In genomic region chr9:18498947-18499585, GRCh38 we compare ENCODE assay signal across 21 cellular contexts. TPM values are rescaled to one million over a fixed set of nuclear protein-coding genes. Genes with fewer than 3 reads are reported as not detected.
"Had no signal": no experiment of that assay in that cellular context is flagged by ENCODE, and none has a peak within 500 bp of the region (broad histone marks: within the 10 kb centered on the region; RNA-seq: fewer than 3 reads in every experiment).

No MANE protein-coding gene starts in this region.

- FAIRE-seq: colon had no signal

- H3K27me3 ChIP-seq: dorsolateral prefrontal cortex, neural progenitor cell, sigmoid colon, spleen had no signal

- H3K4me3 ChIP-seq: dorsolateral prefrontal cortex, mucosa of descending colon, neural progenitor cell, sigmoid colon, spleen had no signal

- H2AFZ ChIP-seq: neural progenitor cell had no signal

- H3K9me3 ChIP-seq: mucosa of descending colon, sigmoid colon, spleen had no signal

- DNase-seq: activated CD4-positive, alpha-beta T cell treated with anti-CD3 and anti-CD28 coated beads, Interleukin-2, amount 50 U/mL, for 1 hour; activated CD8-positive, alpha-beta memory T cell treated with anti-CD3 and anti-CD28 coated beads, Interleukin-2, amount 50 U/mL, for 4 hours; activated naive CD4-positive, alpha-beta T cell treated with anti-CD3 and anti-CD28 coated beads for 36 hours; activated T-cell treated with anti-CD3 and anti-CD28 coated beads, Interleukin-2, amount 50 U/mL, for 4 hours; central memory CD4-positive, alpha-beta T cell; dorsolateral prefrontal cortex; foreskin melanocyte; glutamatergic neuron; hypothalamus; islet precursor cell; naive B cell; sigmoid colon; spleen; stimulated activated CD4-positive, alpha-beta T cell treated with anti-CD3 and anti-CD28 coated beads, Interleukin-4, amount 100 ng/mL, for 4 hours; T1000 had no signal

- H3K4me1 ChIP-seq: spleen had no signal

- H3K9ac ChIP-seq: neural progenitor cell had no signal

- ATAC-seq: activated CD4-positive, CD25-positive, alpha-beta regulatory T cell treated with anti-CD3 and anti-CD28 coated beads, Interleukin-2, amount 50 U/mL, for 24 hours; activated T-cell treated with anti-CD3 and anti-CD28 coated beads, Interleukin-2, amount 50 U/mL, for 4 hours; mucosa of descending colon; stimulated activated memory B cell treated with anti-CD40 and anti-IgM and Interleukin-4, amounts not matched to agents 10 μg/mL and 1 μg/mL and 100 μg/mL, for 72 hours had no signal

- H3K4me2 ChIP-seq: neural progenitor cell had no signal

- H3K27ac ChIP-seq: dorsolateral prefrontal cortex, neural progenitor cell, sigmoid colon, spleen had no signal

- H3K36me3 ChIP-seq: neural progenitor cell, sigmoid colon, spleen had no signal

RNA-seq across cellular contexts. Expression of gene ADAMTSL1, which starts 25.1 kb away (rescaled TPM):
- total RNA-seq: activated naive CD4-positive, alpha-beta T cell treated with anti-CD3 and anti-CD28 coated beads for 36 hours; activated T-cell treated with anti-CD3 and anti-CD28 coated beads, Interleukin-2, amount 50 U/mL, for 4 hours; T-helper 1 cell treated with Interleukin-12 subunit alpha and Interleukin-12 subunit beta and Interleukin-4 antibody, amounts not matched to agents 30 ng/mL and 1 ng/mL, for 36 hours had no signal
